Comparison of ENCODE assay signal across 8 cellular contexts in the genomic region with DNA sequence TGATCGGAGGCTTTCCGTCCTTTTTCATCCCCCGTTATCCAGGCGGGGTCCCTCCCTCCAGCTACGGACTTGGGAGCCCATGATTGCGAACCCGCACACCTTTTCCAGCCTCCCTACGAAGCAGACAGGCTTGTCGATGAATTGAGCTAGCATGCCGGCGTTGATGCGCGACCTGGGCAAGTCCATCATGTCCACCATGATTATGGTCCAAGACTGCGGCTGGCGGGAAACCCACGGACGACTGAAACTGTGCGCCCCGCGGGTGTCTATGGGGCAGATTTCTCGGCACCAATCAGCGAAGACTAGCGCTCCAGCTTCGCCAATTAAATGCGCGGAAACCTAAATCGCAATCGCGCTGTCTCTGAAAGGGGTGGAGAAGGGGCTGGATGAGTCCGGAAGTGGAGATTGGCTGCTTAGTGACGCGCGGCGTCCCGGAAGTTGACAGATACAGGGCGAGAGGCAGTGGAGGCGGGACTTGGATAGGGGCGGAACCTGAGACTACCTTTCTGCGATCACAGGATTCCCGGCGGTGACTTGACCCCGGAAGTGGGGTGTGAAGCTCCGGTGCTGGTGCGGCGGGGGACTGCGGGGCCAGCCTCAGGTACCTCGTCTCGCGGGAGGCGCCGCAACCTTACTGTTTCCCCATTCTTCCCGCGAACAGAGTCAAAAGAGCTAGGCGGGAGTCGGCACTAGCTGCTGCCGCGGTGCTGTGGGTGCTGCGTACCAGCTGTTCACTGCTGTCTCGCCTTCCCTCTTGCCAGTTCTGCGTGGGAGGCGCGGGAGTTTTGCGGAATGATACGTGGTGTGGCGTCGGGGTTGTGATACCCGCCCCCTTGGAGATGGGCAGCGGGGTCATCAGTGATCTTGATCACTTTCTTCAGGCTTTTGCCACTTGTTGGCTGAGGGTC. TPM values are rescaled to one million over a fixed set of nuclear protein-coding genes. Genes with fewer than 3 reads are reported as not detected.
DNase-seq lines count a peak whose midpoint lies in the region; ATAC-seq and TF ChIP-seq lines count a peak whose summit lies in the region.

UMAD1 (plus strand) TSS at position 532 of the 908 bp plus-strand sequence. CDS start 32,620 bp downstream, outside the sequence.

- TF ChIP-seq CTCF in PC-9 (conservative IDR thresholded peaks at IDR 0.05) (no peak), epithelial cell of proximal tubule (conservative IDR thresholded peaks at IDR 0.05; ENCODE audit: low read depth, low read length) (no peak)

- ATAC-seq in GM21619 (IDR thresholded peaks at IDR 0.05; ENCODE audit: unreplicated experiment): peak; percentile 98

- no peaks in the 10 kb centered on the region for H3K27me3 ChIP-seq in PC-9 (ENCODE audit: insufficient read depth, low read depth)

- no TSS peak for BruUV-seq in PC-9 (replicated peaks; lab: Mats Ljungman, UMichigan)

- H3K36me3 ChIP-seq in PC-9 (ENCODE audit: low read depth): peaks cover 10% of the 10 kb centered on the region

- H3K4me2 ChIP-seq in PC-9: peak within 1 kb of the TSS; percentile 95

- peak within 1 kb of the TSS; percentile 100 for H2AFZ ChIP-seq in PC-9

- peaks cover 52% of the 10 kb centered on the region for H3K79me2 ChIP-seq in PC-9 (ENCODE audit: low read depth)

- no peaks in the 10 kb centered on the region for H3K9me2 ChIP-seq in PC-9 (ENCODE audit: insufficient read depth)

- H3K4me3 ChIP-seq in Jurkat, Clone E6-1 (ENCODE audit: low read length): peak within 1 kb of the TSS; percentile 96
- H3K4me3 ChIP-seq in PC-9 (peak within 1 kb of the TSS; percentile 83), epithelial cell of proximal tubule (ENCODE audit: low read depth, low read length) (peak within 1 kb of the TSS; percentile 86)

- peak; percentile 100 for DNase-seq in DMS153 (lab: John Stamatoyannopoulos, UW)
- peak; percentile 99 for DNase-seq in Jurkat, Clone E6-1 (ENCODE audit: low read depth, low spot score)
- DNase-seq in PC-9: peak; percentile 99
- DNase-seq in activated T-cell treated with anti-CD3 and anti-CD28 coated beads, Interleukin-2, amount 50 U/mL, for 1 hour: peak; percentile 95
- peak; percentile 98 for DNase-seq in epithelial cell of proximal tubule (ENCODE audit: low read depth)
- DNase-seq in mucosa of gallbladder (ENCODE audit: low spot score): peak; percentile 99
- DNase-seq in stimulated activated CD8-positive, alpha-beta memory T cell treated with anti-CD3 and anti-CD28 coated beads, Interleukin-4, amount 100 ng/mL, for 4 hours (ENCODE audit: low read depth in 2 of 2, low spot score in 1 of 2): peak; percentile 93 to 96

- H3K4me1 ChIP-seq in PC-9 (replicated peaks; ENCODE audit: insufficient read depth): peaks cover 27% of the 10 kb centered on the region

- peaks cover 4% of the 10 kb centered on the region; the same call in 1 of the 2 replicates for H3F3A ChIP-seq in PC-9 (ENCODE audit: insufficient read depth, low read depth)

- intact Hi-C loops in PC-9 (cut with micrococcal nuclease; ENCODE audit: unreplicated experiment): loop anchor here (1.0 to 2.0 kb wide), 7 partner anchors 74 to 458 kb away; partner anchors contain the start of genes C1GALT1, GLCCI1 and MIOS

- no peaks in the 10 kb centered on the region; the same call in 1 of the 2 replicates for H3K9me3 ChIP-seq in PC-9 (ENCODE audit: insufficient read depth, low read depth)

- POLR2A ChIA-PET in PC-9 (lab: Charles Lee; ENCODE audit: unreplicated experiment): interaction anchor here (0.5 to 1.0 kb wide), 10 partner anchors 131 to 652 kb away, joined by 3 to 10 read pairs (median 3); partner anchors contain the start of gene GLCCI1

- CTCF ChIA-PET in PC-9 (lab: Charles Lee): interaction anchor here (0.8 kb wide), 1 partner anchor 395 kb away, joined by 3 read pairs; no protein-coding TSS in a partner anchor

- H4K20me1 ChIP-seq in PC-9 (ENCODE audit: insufficient read depth): no peaks in the 10 kb centered on the region

- peak within 1 kb of the TSS; percentile 58 for H3K27ac ChIP-seq in PC-9

RNA-seq across cellular contexts. Expression of gene UMAD1, which starts in this region (rescaled TPM):
- 20.1 TPM for polyA plus RNA-seq in Jurkat, Clone E6-1 (2012; ENCODE audit: insufficient read depth, insufficient read length)
- total RNA-seq in PC-9 (2021): 15.5 and 20.5 TPM in 2 replicates
- 9.7 and 9.8 TPM in 2 replicates for total RNA-seq in epithelial cell of proximal tubule
- total RNA-seq in mucosa of gallbladder: 20.3 TPM

Comparison
In these comparisons a context has a peak if more than half of its experiments do, and no peak if none do; other contexts are left out.
1. Peak in every context shown above with its lines: DNase-seq, ATAC-seq, H3K4me3 ChIP-seq and H3K27ac ChIP-seq.